Comparison of ENCODE assay signal across 23 cellular contexts in the genomic region with DNA sequence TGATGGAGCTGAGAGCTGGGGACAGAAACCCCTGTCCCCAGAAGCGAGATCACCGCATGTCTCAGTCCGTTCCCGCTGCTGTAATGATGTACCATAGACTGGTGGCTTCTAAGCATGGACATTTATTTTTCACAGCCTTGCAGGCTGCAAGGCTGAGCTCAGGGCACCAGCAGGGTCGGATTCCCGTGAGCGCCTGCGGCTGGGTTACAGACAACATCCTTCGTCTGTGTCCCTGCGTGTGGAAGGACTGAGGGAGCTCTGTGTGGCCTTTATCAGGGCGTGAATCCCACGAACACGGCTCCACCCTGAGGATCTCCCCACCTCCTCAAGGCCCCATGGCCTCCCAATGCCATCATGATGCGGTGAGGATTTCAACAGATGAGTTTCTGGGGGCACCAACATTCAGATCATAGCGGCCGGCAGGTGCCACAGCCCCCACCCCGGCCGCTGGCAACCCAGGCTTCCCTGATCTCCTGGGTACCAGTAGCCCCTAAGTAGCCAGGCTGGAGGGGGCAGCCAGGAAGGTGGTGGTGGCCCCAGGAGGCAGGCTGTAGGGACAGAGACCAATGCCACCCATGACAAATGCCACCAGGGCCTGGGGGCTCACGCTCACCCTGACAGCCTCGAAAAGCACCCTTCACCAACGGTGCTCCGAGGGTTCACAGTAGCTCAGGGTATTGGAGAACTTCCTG.
"Had no signal": no experiment of that assay in that cellular context is flagged by ENCODE, and none has a peak within 500 bp of the region (broad histone marks: within the 10 kb centered on the region; RNA-seq: fewer than 3 reads in every experiment).

No MANE protein-coding gene starts in this region.

- DNase-seq: activated CD4-positive, alpha-beta T cell treated with anti-CD3 and anti-CD28 coated beads, Interleukin-2, amount 50 U/mL, for 1 hour; activated CD4-positive, CD25-positive, alpha-beta regulatory T cell treated with anti-CD3 and anti-CD28 coated beads, Interleukin-2, amount 50 U/mL, for 72 hours; activated CD8-positive, alpha-beta memory T cell treated with anti-CD3 and anti-CD28 coated beads, Interleukin-2, amount 50 U/mL, for 4 hours; activated naive CD4-positive, alpha-beta T cell treated with anti-CD3 and anti-CD28 coated beads for 36 hours; activated naive CD8-positive, alpha-beta T cell treated with anti-CD3 and anti-CD28 coated beads, Interleukin-2, amount 10 ng/mL, durations not matched to agents 7 days and 5 days; activated T-cell treated with anti-CD3 and anti-CD28 coated beads, Interleukin-2, amount 50 U/mL, for 4 hours; amniotic stem cell; small intestine; stimulated activated CD4-positive, alpha-beta T cell treated with anti-CD3 and anti-CD28 coated beads, Interleukin-15, amount 100 ng/mL, for 24 hours; stomach; T-helper 1 cell; WERI-Rb-1 had no signal

- ATAC-seq: activated T-cell treated with anti-CD3 and anti-CD28 coated beads, Interleukin-2, amount 50 U/mL, for 4 hours; gastroesophageal sphincter; natural killer cell treated with Interleukin-12 subunit alpha and Interleukin-12 subunit beta and Interleukin-15 and Interleukin-18, amount 100 ng/mL, for 72 hours; sciatic nerve; stimulated activated memory B cell treated with anti-CD40 and anti-IgM and Interleukin-4, amounts not matched to agents 10 μg/mL and 1 μg/mL and 100 μg/mL, for 72 hours had no signal

- H3K4me1 ChIP-seq: breast epithelium, parathyroid adenoma had no signal

- H3K27ac ChIP-seq: breast epithelium, coronary artery, epithelial cell of prostate, gastroesophageal sphincter, neutrophil, parathyroid adenoma, stomach, suprapubic skin, tibial nerve, WERI-Rb-1 had no signal

- H2AFZ ChIP-seq: parathyroid adenoma had no signal

- H3K79me2 ChIP-seq: parathyroid adenoma had no signal

- H3K4me3 ChIP-seq: breast epithelium, coronary artery, gastroesophageal sphincter, stomach, suprapubic skin, tibial nerve had no signal

- H3K9ac ChIP-seq: parathyroid adenoma had no signal

- H3K9me3 ChIP-seq: breast epithelium, gastroesophageal sphincter, neutrophil, stomach, suprapubic skin, tibial nerve had no signal

- H3K36me3 ChIP-seq: breast epithelium, gastroesophageal sphincter, neutrophil, stomach, suprapubic skin, tibial nerve, WERI-Rb-1 had no signal
